ENCODE assay signal across 9 cellular contexts in the genomic region with DNA sequence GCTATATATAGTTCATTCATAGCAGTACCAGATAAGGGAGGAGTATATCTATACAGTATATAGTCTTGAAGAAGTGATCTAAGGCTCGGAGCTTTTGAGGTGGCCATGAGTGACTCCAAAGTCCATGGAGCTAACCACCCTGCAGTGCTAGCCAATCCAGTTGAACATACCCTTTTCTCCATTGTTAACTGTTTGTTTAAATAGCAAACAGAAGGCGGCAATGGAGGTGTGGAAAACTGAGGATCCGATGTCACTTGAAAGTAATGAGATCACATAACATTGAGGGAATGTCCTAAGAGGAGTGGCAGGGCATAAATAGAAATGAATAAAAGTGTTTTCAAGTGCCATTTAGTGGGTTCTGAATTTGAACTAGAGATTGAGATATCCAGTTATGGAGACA. TPM values are rescaled to one million over a fixed set of nuclear protein-coding genes. Genes with fewer than 3 reads are reported as not detected.
DNase-seq lines count a peak whose midpoint lies in the region; ATAC-seq and TF ChIP-seq lines count a peak whose summit lies in the region.
"Had no signal": no experiment of that assay in that cellular context is flagged by ENCODE, and none has a peak within 500 bp of the region (broad histone marks: within the 10 kb centered on the region; RNA-seq: fewer than 3 reads in every experiment).

No MANE protein-coding gene starts in this region.

- H3K79me2 ChIP-seq in HCT116 (ENCODE audit: insufficient read depth, low read length) = peaks cover 30% of the 10 kb centered on the region; the same call in 1 of the 2 replicates

- peak overlapping the region; percentile 56; the same call in 1 of the 2 replicates for H3K9ac ChIP-seq in HCT116 (ENCODE audit: low read length)

- RAD21 ChIA-PET in HCT116 (lab: Charles Lee; ENCODE audit: low non-redundant PET in 1 of 2, low total read pairs in 2 of 2, uncharacterized antibody in 2 of 2, unreplicated experiment in 2 of 2) = no interaction called here

- POLR2A ChIA-PET in A673 (lab: Charles Lee; ENCODE audit: low non-redundant PET) (interaction anchor here (0.6 to 0.9 kb wide), 2 partner anchors 12 to 28 kb away, joined by 3 to 9 read pairs; a partner anchor contains a TSS), HCT116 (lab: Charles Lee) (interaction anchor here (1.1 to 2.7 kb wide), 3 partner anchors 9 to 25 kb away, joined by 3 to 12 read pairs (median 4); a partner anchor contains a TSS), Panc1 (lab: Charles Lee) (interaction anchor here (1.1 kb wide), 1 partner anchor 52 kb away, joined by 4 read pairs; no protein-coding TSS in a partner anchor)

- TF ChIP-seq POLR2A in HCT116 (IDR thresholded peaks at IDR 0.05; ENCODE audit: borderline replicate concordance, extremely low read depth, insufficient read depth, insufficient read length) = no peak
- TF ChIP-seq POLR2A in GM18505 (IDR thresholded peaks at IDR 0.05; ENCODE audit: borderline replicate concordance, extremely low read depth, insufficient read depth, insufficient read length) = no peak

- TF ChIP-seq CTCF in A673 (conservative IDR thresholded peaks at IDR 0.05; ENCODE audit: low read depth, low read length) (no peak), HCT116 (IDR thresholded peaks at IDR 0.05 in 2 of 3, conservative IDR thresholded peaks at IDR 0.05 in 1 of 3; ENCODE audit: borderline replicate concordance in 1 of 3, insufficient read depth in 1 of 3, low read depth in 2 of 3, low read length in 2 of 3) (no peak), Panc1 (IDR thresholded peaks at IDR 0.05) (no peak), left ventricle myocardium inferior (IDR thresholded peaks at IDR 0.05; ENCODE audit: borderline replicate concordance) (no peak), foreskin fibroblast (IDR thresholded peaks at IDR 0.05; ENCODE audit: low read depth, low read length) (no peak), ascending aorta (IDR thresholded peaks at IDR 0.05) (no peak)

- CTCF ChIA-PET in A673 (lab: Charles Lee) = no interaction called here
- CTCF ChIA-PET in HCT116 (lab: Charles Lee) = interaction anchor here (1.1 to 3.0 kb wide), 2 partner anchors 88 to 480 kb away, joined by 3 to 11 read pairs; no protein-coding TSS in a partner anchor
- CTCF ChIA-PET in Panc1 (lab: Charles Lee) = no interaction called here

- intact Hi-C loops in A673 (cut with micrococcal nuclease; ENCODE audit: unreplicated experiment) = no loop called here
- intact Hi-C loops in HCT116 (cut with micrococcal nuclease) = loop anchor here (5.0 kb wide), 1 partner anchor 87 kb away; no protein-coding TSS in a partner anchor
- intact Hi-C loops in Panc1 (cut with micrococcal nuclease; ENCODE audit: unreplicated experiment) = no loop called here
- intact Hi-C loops in left ventricle myocardium inferior (cut with micrococcal nuclease) = no loop called here
- intact Hi-C loops in ascending aorta (cut with DNase I) = loop anchor here (2.0 kb wide), 1 partner anchor 55 kb away; a partner anchor contains a TSS

- H3K4me2 ChIP-seq in HCT116 (ENCODE audit: low read length) = peak overlapping the region; percentile 84

- no peak for ATAC-seq in HCT116
- ATAC-seq in Panc1 = no peak; the same call in 1 of the 2 replicates
- no peak for ATAC-seq in GM18505 (IDR thresholded peaks at IDR 0.05; ENCODE audit: unreplicated experiment)

- H2AFZ ChIP-seq in HCT116 (ENCODE audit: low read depth, low read length, poor library complexity, severe bottlenecking) = no peak overlapping the region

- H3K36me3 ChIP-seq in A673 (ENCODE audit: insufficient read depth, low read length, poor library complexity, severe bottlenecking) (peaks cover 34% of the 10 kb centered on the region), HCT116 (ENCODE audit: control insufficient read depth in 1 of 2, insufficient read depth in 2 of 2, low read length in 2 of 2) (peaks cover 18 to 19% of the 10 kb centered on the region in 2 experiments), Panc1 (ENCODE audit: control insufficient read depth, insufficient read depth, low read length) (peaks cover 10% of the 10 kb centered on the region; the same call in 1 of the 2 replicates), left ventricle myocardium inferior (peaks cover 30% of the 10 kb centered on the region), ascending aorta (peaks cover 7 to 10% of the 10 kb centered on the region in 2 donors)

- no peak for TF ChIP-seq RAD21 in HCT116 (IDR thresholded peaks at IDR 0.05; ENCODE audit: low read depth)

- H4K20me1 ChIP-seq in HCT116 (ENCODE audit: insufficient read depth) = no peaks in the 10 kb centered on the region

- BruUV-seq in A673 (replicated peaks; lab: Mats Ljungman, UMichigan) (no TSS peak), HCT116 (replicated peaks; lab: Mats Ljungman, UMichigan) (no TSS peak), Panc1 (replicated peaks; lab: Mats Ljungman, UMichigan) (TSS peak; percentile 87)

- no peaks in the 10 kb centered on the region for H3K4me1 ChIP-seq in A673 (ENCODE audit: insufficient read depth, low read length, poor library complexity, severe bottlenecking)
- peaks cover 8 to 30% of the 10 kb centered on the region in 2 experiments; a peak in 3 of 4 replicates for H3K4me1 ChIP-seq in HCT116 (ENCODE audit: control insufficient read depth in 1 of 2, insufficient read depth in 2 of 2, low read length in 2 of 2)
- H3K4me1 ChIP-seq in Panc1 (ENCODE audit: control insufficient read depth, insufficient read depth, low read length) = peaks cover 5% of the 10 kb centered on the region
- H3K4me1 ChIP-seq in left ventricle myocardium inferior = peaks cover 51% of the 10 kb centered on the region
- H3K4me1 ChIP-seq in ascending aorta = peaks cover 2 to 26% of the 10 kb centered on the region in 2 donors

- no peak for DNase-seq in A673 (ENCODE audit: low spot score)
- no peak for DNase-seq in HCT116 (ENCODE audit: low read depth, low spot score)
- DNase-seq in Panc1 (ENCODE audit: low read depth, low spot score) = no peak
- DNase-seq in left ventricle myocardium inferior = no peak
- DNase-seq in NCI-H526 treated with DMSO at 0.1 percent for 48 hours (lab: John Stamatoyannopoulos, UW) = no peak
- DNase-seq in foreskin fibroblast = no peak
- DNase-seq in ascending aorta (ENCODE audit: low spot score in 2 of 2) = no peak
- DNase-seq: stimulated activated CD8-positive, alpha-beta memory T cell treated with anti-CD3 and anti-CD28 coated beads, Interleukin-4, amount 100 ng/mL, for 48 hours had no signal

- no peaks in the 10 kb centered on the region for H3K9me3 ChIP-seq in A673 (ENCODE audit: low read depth, low read length, poor library complexity, severe bottlenecking)
- no peaks in the 10 kb centered on the region for H3K9me3 ChIP-seq in HCT116 (ENCODE audit: control insufficient read depth in 1 of 2, insufficient read depth in 1 of 2, low read depth in 1 of 2, low read length in 2 of 2)
- no peaks in the 10 kb centered on the region for H3K9me3 ChIP-seq in Panc1 (ENCODE audit: control insufficient read depth, insufficient read depth, low read depth, low read length)
- H3K9me3 ChIP-seq in left ventricle myocardium inferior (replicated peaks) = no peaks in the 10 kb centered on the region
- no peaks in the 10 kb centered on the region for H3K9me3 ChIP-seq in ascending aorta

- in situ Hi-C loops in Panc1 (cut with HindIII; ENCODE audit: low pct_unique_long_range_greater_than_20kb, low sequenced_read_pairs) = no loop called here

- H3K4me3 ChIP-seq in A673 (ENCODE audit: low read depth, low read length, poor library complexity, severe bottlenecking) = peak overlapping the region; percentile 48
- peak overlapping the region; percentile 62; a peak in 3 of 4 replicates for H3K4me3 ChIP-seq in HCT116 (replicated peaks in 1 of 2; ENCODE audit: low read depth in 1 of 2, low read length in 2 of 2)
- peak overlapping the region; percentile 52 to 69 for H3K4me3 ChIP-seq in Panc1 (ENCODE audit: low read depth in 2 of 2, low read length in 2 of 2)
- peak overlapping the region; percentile 70 for H3K4me3 ChIP-seq in left ventricle myocardium inferior
- H3K4me3 ChIP-seq in foreskin fibroblast (ENCODE audit: low read depth in 1 of 2, low read length in 2 of 2) = no peak overlapping the region
- H3K4me3 ChIP-seq in ascending aorta = peak overlapping the region in 1 of 2 donors; percentile 78

- no peak overlapping the region for H3K27ac ChIP-seq in A673 (ENCODE audit: low read depth, low read length, poor library complexity, severe bottlenecking)
- no peak overlapping the region for H3K27ac ChIP-seq in HCT116 (ENCODE audit: low read depth, low read length)
- H3K27ac ChIP-seq in Panc1 (ENCODE audit: low read length) = no peak overlapping the region
- peak overlapping the region; percentile 91 for H3K27ac ChIP-seq in left ventricle myocardium inferior (replicated peaks)
- peak overlapping the region in 1 of 2 donors; percentile 91 for H3K27ac ChIP-seq in ascending aorta

- H3K9me2 ChIP-seq in HCT116 (ENCODE audit: insufficient read depth) = no peaks in the 10 kb centered on the region

- H3K27me3 ChIP-seq in A673 (replicated peaks; ENCODE audit: insufficient read depth, low read depth, low read length, poor library complexity) (no peaks in the 10 kb centered on the region), HCT116 (ENCODE audit: insufficient read depth, low read length) (no peaks in the 10 kb centered on the region), Panc1 (ENCODE audit: control insufficient read depth, insufficient read depth, low read length) (no peaks in the 10 kb centered on the region), left ventricle myocardium inferior (ENCODE audit: low read depth) (no peaks in the 10 kb centered on the region), ascending aorta (no peaks in the 10 kb centered on the region)

RNA-seq across cellular contexts. Expression of a gene that starts 12.4 kb away (rescaled TPM):
- total RNA-seq in A673 (2021) = 11.9 and 13.8 TPM in 2 replicates
- 8.2 TPM for total RNA-seq in HCT116 (2021; ENCODE audit: unreplicated experiment)
- 4.7 and 7.2 TPM in 2 replicates for polyA plus RNA-seq in HCT116 (2012)
- total RNA-seq in Panc1 (2021; ENCODE audit: unreplicated experiment) = 8.6 TPM
- polyA plus RNA-seq in Panc1 (2012; ENCODE audit: insufficient read length) = 6.3 TPM
- total RNA-seq in left ventricle myocardium inferior = 9.2 TPM
- total RNA-seq in ascending aorta = 2.7 TPM

RNA-seq across cellular contexts. Expression of a gene that starts 54.6 kb away (rescaled TPM):
- total RNA-seq in A673 (2021) (135 and 136 TPM in 2 replicates), HCT116 (2021; ENCODE audit: unreplicated experiment) (113 TPM), Panc1 (2021; ENCODE audit: unreplicated experiment) (83.4 TPM), left ventricle myocardium inferior (49.4 TPM), ascending aorta (87.0 TPM)
- 38.1 and 52.7 TPM in 2 replicates for polyA plus RNA-seq in HCT116 (2012)
- polyA plus RNA-seq in Panc1 (2012; ENCODE audit: insufficient read length) = 40.7 TPM

Comparison
In these comparisons a context has a peak if more than half of its experiments do, and no peak if none do; other contexts are left out.
1. H3K4me3 ChIP-seq: peak in A673 (single experiment), HCT116 (2 of 2), Panc1 (2 of 2) and left ventricle myocardium inferior (single experiment); none in foreskin fibroblast (0 of 2).
2. intact Hi-C loops: an anchor here in HCT116 (5.0 kb wide) and ascending aorta (2.0 kb wide); none called in A673, Panc1 and left ventricle myocardium inferior.